ENCODE assay signal across 7 cellular contexts in the genomic region with DNA sequence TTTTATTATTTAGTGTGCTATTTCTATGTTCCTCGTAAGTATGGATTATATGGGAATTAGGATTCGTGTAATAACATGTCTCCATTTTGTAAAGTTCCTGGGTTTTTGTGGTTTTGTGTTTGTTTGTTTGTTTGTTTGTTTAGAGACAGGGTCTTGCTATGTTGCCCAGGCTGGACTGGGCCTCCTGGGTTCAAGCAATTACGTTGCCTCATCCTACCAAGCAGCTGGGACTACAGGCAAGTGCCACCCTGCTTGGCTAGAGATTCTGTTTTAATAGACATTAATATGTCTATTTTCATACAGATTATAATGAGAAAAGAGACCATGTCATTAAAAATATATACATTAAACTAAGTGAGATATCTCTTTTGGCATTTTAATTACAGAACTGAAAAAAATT.
"Had no signal": no experiment of that assay in that cellular context is flagged by ENCODE, and none has a peak within 500 bp of the region (broad histone marks: within the 10 kb centered on the region; RNA-seq: fewer than 3 reads in every experiment).

No MANE protein-coding gene starts in this region.

- H3K4me3 ChIP-seq: GM12878 had no signal

- ATAC-seq: GM12878 had no signal

- FAIRE-seq: GM12878, GM12891, GM12892, GM18507, GM19239 had no signal

- DNase-seq: GDM1, GF-D8 had no signal
